ENCODE assay signal across 1 cellular context in genomic region chr4:102344955-102345794, GRCh38.
A peak's percentile ranks its signal among the peaks of the same experiment; 100 is the strongest.
TF ChIP-seq lines count a peak whose summit lies in the region.

Gene SLC39A8, minus strand, starts transcription at chr4:102345482. Its CDS starts 820 bp downstream, at chr4:102344662.

TF ChIP-seq in GM12878, 131 proteins besides CTCF, POLR2A, EP300 and RAD21 (continued from another document and continues in another):
- TF ChIP-seq KAT2A (conservative IDR thresholded peaks at IDR 0.05; ENCODE audit: control insufficient read depth, low read depth, low read length) (no peak), IKZF2 (IDR thresholded peaks at IDR 0.05) (peak; percentile 75 to 78; a peak in 3 of 4 replicates), YY1 (IDR thresholded peaks at IDR 0.05; ENCODE audit: low read depth, low read length) (peak; percentile 7; the same call in 1 of the 2 replicates), SREBF2 (IDR thresholded peaks at IDR 0.05; ENCODE audit: low read length) (no peak), CBX5 (IDR thresholded peaks at IDR 0.05; ENCODE audit: low read depth) (peak; percentile 63), ZNF687 (IDR thresholded peaks at IDR 0.05) (no peak), ATF3 (IDR thresholded peaks at IDR 0.05; ENCODE audit: borderline replicate concordance, extremely low read depth, low read depth, low read length) (peak; percentile 33; the same call in 1 of the 2 replicates), PAX5 (IDR thresholded peaks at IDR 0.05; ENCODE audit: borderline replicate concordance, low read depth, low read length) (peak; percentile 69), JUNB (IDR thresholded peaks at IDR 0.05) (no peak), ZNF24 (IDR thresholded peaks at IDR 0.05) (no peak), MYB (IDR thresholded peaks at IDR 0.05; ENCODE audit: borderline replicate concordance, low read depth, low read length) (no peak), SMAD1 (IDR thresholded peaks at IDR 0.05; ENCODE audit: low read depth, partially characterized antibody) (peak; percentile 49), IRF4 (IDR thresholded peaks at IDR 0.05; ENCODE audit: low read depth, low read length) (no peak), ZBTB11 (CRISPR knock-in tag; IDR thresholded peaks at IDR 0.05) (no peak), WRNIP1 (IDR thresholded peaks at IDR 0.05; ENCODE audit: borderline replicate concordance, low read depth, low read length) (no peak), BCL11A (IDR thresholded peaks at IDR 0.05; ENCODE audit: low read depth, low read length) (no peak), HDGF (IDR thresholded peaks at IDR 0.05) (peak; percentile 62; the same call in 1 of the 2 replicates), TCF3 (IDR thresholded peaks at IDR 0.05; ENCODE audit: borderline replicate concordance, insufficient read depth, low read depth, low read length) (no peak), NR2F1 (conservative IDR thresholded peaks at IDR 0.05) (peak; percentile 67), SMAD5 (IDR thresholded peaks at IDR 0.05; ENCODE audit: low read depth) (peak; percentile 32; the same call in 1 of the 2 replicates), SUPT20H (IDR thresholded peaks at IDR 0.05; ENCODE audit: borderline replicate concordance, control insufficient read depth, low read depth, low read length) (no peak), MTA3 (IDR thresholded peaks at IDR 0.05; ENCODE audit: borderline replicate concordance, low read length) (peak; percentile 84; the same call in 1 of the 2 replicates), GABPA (IDR thresholded peaks at IDR 0.05; ENCODE audit: low read depth) (0 out of 2 replicates have a peak, but pooled peaks have one; percentile 48), CHD4 (IDR thresholded peaks at IDR 0.05) (no peak), BCLAF1 (IDR thresholded peaks at IDR 0.05) (no peak), ZBTB33 (IDR thresholded peaks at IDR 0.05) (no peak), ZBED1 (IDR thresholded peaks at IDR 0.05; ENCODE audit: borderline replicate concordance) (no peak; the same call in 1 of the 2 replicates), IKZF1 (conservative IDR thresholded peaks at IDR 0.05) (peak; percentile 77), ZSCAN29 (IDR thresholded peaks at IDR 0.05) (peak; percentile 77; the same call in 1 of the 2 replicates), CBX3 (IDR thresholded peaks at IDR 0.05; ENCODE audit: borderline replicate concordance, low read depth) (no peak), BMI1 (IDR thresholded peaks at IDR 0.05; ENCODE audit: borderline replicate concordance) (no peak; the same call in 1 of the 2 replicates), YBX1 (IDR thresholded peaks at IDR 0.05) (no peak), NBN (IDR thresholded peaks at IDR 0.05) (peak; percentile 98), SPI1 (IDR thresholded peaks at IDR 0.05; ENCODE audit: borderline replicate concordance, insufficient read depth, low read depth, low read length) (0 out of 2 replicates have a peak, but pooled peaks have one; percentile 3), NR2C2 (IDR thresholded peaks at IDR 0.05; ENCODE audit: borderline replicate concordance, control insufficient read depth, insufficient read length, low read depth) (no peak), SP1 (IDR thresholded peaks at IDR 0.05; ENCODE audit: low read depth, low read length) (peak; percentile 6), RELB (IDR thresholded peaks at IDR 0.05; ENCODE audit: low read depth) (peak; percentile 87), PBX3 (IDR thresholded peaks at IDR 0.05; ENCODE audit: insufficient replicate concordance, low read depth, low read length) (no peak), CEBPB (IDR thresholded peaks at IDR 0.05; ENCODE audit: borderline replicate concordance in 1 of 2, low read depth in 2 of 2, low read length in 2 of 2) (no peak), E2F4 (IDR thresholded peaks at IDR 0.05; ENCODE audit: low read depth, low read length) (peak; percentile 63), CBFB (IDR thresholded peaks at IDR 0.05; ENCODE audit: low read depth) (peak; percentile 46; the same call in 1 of the 2 replicates), FOS (IDR thresholded peaks at IDR 0.05; ENCODE audit: borderline replicate concordance, extremely low read depth, insufficient read length) (no peak), MTA2 (IDR thresholded peaks at IDR 0.05; ENCODE audit: low read depth) (peak; percentile 72; the same call in 1 of the 2 replicates), MXI1 (IDR thresholded peaks at IDR 0.05; ENCODE audit: low read depth, low read length) (peak; percentile 91), TCF12 (IDR thresholded peaks at IDR 0.05; ENCODE audit: low read depth, low read length) (no peak; the same call in 1 of the 2 replicates), STAT1 (conservative IDR thresholded peaks at IDR 0.05) (no peak), ETV6 (conservative IDR thresholded peaks at IDR 0.05 in 1 of 2, IDR thresholded peaks at IDR 0.05 in 1 of 2; ENCODE audit: borderline replicate concordance in 1 of 2, low read depth in 1 of 2) (peak in 1 of 2 experiments; percentile 35; a peak in 1 of 4 replicates), ZZZ3 (IDR thresholded peaks at IDR 0.05; ENCODE audit: control insufficient read depth, insufficient read length, low read depth) (no peak), SMC3 (IDR thresholded peaks at IDR 0.05; ENCODE audit: borderline replicate concordance, low read length) (peak; percentile 58; the same call in 1 of the 2 replicates), NFIC (IDR thresholded peaks at IDR 0.05; ENCODE audit: low read depth, low read length) (peak; percentile 77), NR2C1 (IDR thresholded peaks at IDR 0.05) (no peak)
